ENCODE assay signal across 12 cellular contexts in the genomic region with DNA sequence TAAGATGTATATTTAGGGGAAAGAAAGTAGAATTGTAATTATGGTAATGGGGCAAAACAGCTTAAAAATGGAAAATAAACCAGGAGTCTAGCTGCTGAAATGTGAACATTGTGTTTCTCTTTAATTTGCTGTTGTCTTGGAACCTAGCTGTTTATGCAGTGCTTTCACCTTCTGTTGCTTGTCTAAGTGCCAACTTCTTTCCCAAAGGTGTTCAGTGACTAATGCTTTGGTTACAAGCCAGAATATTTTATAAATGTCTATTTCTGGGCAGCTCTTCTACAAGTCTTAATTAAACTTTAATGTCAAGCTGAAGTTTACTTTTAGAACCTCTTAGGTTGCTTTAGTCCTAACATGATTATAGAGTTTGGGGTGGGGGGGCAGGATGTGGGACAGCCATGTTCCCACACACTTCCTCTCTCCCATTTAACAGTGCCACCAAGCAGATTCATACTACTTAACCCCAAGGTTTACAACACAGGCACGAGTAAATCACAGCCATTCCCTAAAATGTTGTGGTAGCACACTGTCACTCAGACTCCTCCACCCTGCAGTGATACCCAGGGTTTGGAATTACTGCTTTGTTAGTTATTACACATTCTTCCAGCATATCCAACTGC.
DNase-seq lines count a peak whose midpoint lies in the region; ATAC-seq and TF ChIP-seq lines count a peak whose summit lies in the region.
"Had no signal": no experiment of that assay in that cellular context is flagged by ENCODE, and none has a peak within 500 bp of the region (broad histone marks: within the 10 kb centered on the region; RNA-seq: fewer than 3 reads in every experiment).

No MANE protein-coding gene starts in this region.

- no peaks in the 10 kb centered on the region for H3K9me3 ChIP-seq in breast epithelium

- H3K27ac ChIP-seq in breast epithelium, result peak overlapping the region; percentile 76 to 78
- H3K27ac ChIP-seq: 22Rv1 had no signal

- no peaks in the 10 kb centered on the region for H3K9me3 Mint-ChIP-seq in natural killer cell treated with Interleukin-12 subunit alpha and Interleukin-12 subunit beta and Interleukin-15 and Interleukin-18, amount 100 ng/mL, for 72 hours

- H3K36me3 ChIP-seq in breast epithelium, result no peaks in the 10 kb centered on the region

- H3K4me1 Mint-ChIP-seq in natural killer cell treated with Interleukin-12 subunit alpha and Interleukin-12 subunit beta and Interleukin-15 and Interleukin-18, amount 100 ng/mL, for 72 hours (ENCODE audit: low read depth in 2 of 2), result peaks cover 19 to 25% of the 10 kb centered on the region in 2 donors

- no peaks in the 10 kb centered on the region for H3K27me3 Mint-ChIP-seq in natural killer cell treated with Interleukin-12 subunit alpha and Interleukin-12 subunit beta and Interleukin-15 and Interleukin-18, amount 100 ng/mL, for 72 hours

- TF ChIP-seq CTCF in breast epithelium (IDR thresholded peaks at IDR 0.05), result no peak

- intact Hi-C loops in breast epithelium (cut with DNase I; ENCODE audit: low total_unique reads), result no loop called here

- no peak for ATAC-seq in natural killer cell treated with Interleukin-12 subunit alpha and Interleukin-12 subunit beta and Interleukin-15 and Interleukin-18, amount 100 ng/mL, for 72 hours
- no peak for ATAC-seq in GM21390 (IDR thresholded peaks at IDR 0.05; ENCODE audit: unreplicated experiment)
- ATAC-seq: HepG2 had no signal

- H3K4me3 Mint-ChIP-seq in natural killer cell treated with Interleukin-12 subunit alpha and Interleukin-12 subunit beta and Interleukin-15 and Interleukin-18, amount 100 ng/mL, for 72 hours, result no peak overlapping the region

- H3K27me3 ChIP-seq in breast epithelium, result no peaks in the 10 kb centered on the region

- no peak for TF ChIP-seq POLR2A in breast epithelium (IDR thresholded peaks at IDR 0.05)

- DNase-seq in DMS79 treated with DMSO at 0.1 percent for 48 hours (lab: John Stamatoyannopoulos, UW) (peak; percentile 69), DMS79 (lab: John Stamatoyannopoulos, UW) (no peak), NCI-H446 (lab: John Stamatoyannopoulos, UW) (peak; percentile 3 to 62), breast epithelium (ENCODE audit: low spot score in 2 of 2) (peak in 1 of 2 donors; percentile 18), HUDEP-2 (lab: John Stamatoyannopoulos, UW; ENCODE audit: unreplicated experiment in 76 of 76) (no peak), NCI-H2081 (lab: John Stamatoyannopoulos, UW) (no peak)
- no peak for DNase-seq in natural killer cell treated with Interleukin-12 subunit alpha and Interleukin-12 subunit beta and Interleukin-15 and Interleukin-18, amount 100 ng/mL, for 72 hours (ENCODE audit: low spot score)
- DNase-seq: DMS153, NCI-H2107 had no signal

- peak overlapping the region; percentile 53 to 73 for H3K27ac Mint-ChIP-seq in natural killer cell treated with Interleukin-12 subunit alpha and Interleukin-12 subunit beta and Interleukin-15 and Interleukin-18, amount 100 ng/mL, for 72 hours

- H3K4me1 ChIP-seq in breast epithelium, result peaks cover 0 to 4% of the 10 kb centered on the region in 2 donors

- H3K4me3 ChIP-seq in breast epithelium, result no peak overlapping the region

- peaks cover 17% of the 10 kb centered on the region for H3K36me3 Mint-ChIP-seq in natural killer cell treated with Interleukin-12 subunit alpha and Interleukin-12 subunit beta and Interleukin-15 and Interleukin-18, amount 100 ng/mL, for 72 hours

Comparison
In these comparisons a context has a peak if more than half of its experiments do, and no peak if none do; other contexts are left out.
1. DNase-seq: peak in DMS79 treated with DMSO at 0.1 percent for 48 hours (single experiment) and NCI-H446 (2 of 2); none in DMS79 (single experiment), natural killer cell treated with Interleukin-12 subunit alpha and Interleukin-12 subunit beta and Interleukin-15 and Interleukin-18, amount 100 ng/mL, for 72 hours (single experiment), HUDEP-2 (0 of 76) and NCI-H2081 (0 of 2).